ENCODE assay signal across 16 cellular contexts in genomic region chr6:145119091-145119490, GRCh38.
DNase-seq lines count a peak whose midpoint lies in the region; ATAC-seq and TF ChIP-seq lines count a peak whose summit lies in the region.
"Had no signal": no experiment of that assay in that cellular context is flagged by ENCODE, and none has a peak within 500 bp of the region (broad histone marks: within the 10 kb centered on the region; RNA-seq: fewer than 3 reads in every experiment).

No MANE protein-coding gene starts in this region.

- H3K4me3 ChIP-seq in right cardiac atrium (ENCODE audit: low read length) (no peak overlapping the region), trophoblast cell (ENCODE audit: low read depth, low read length) (no peak overlapping the region), BE2C (ENCODE audit: low read depth, low read length) (no peak overlapping the region)
- H3K4me3 ChIP-seq: BLaER1 treated with 17β-estradiol and CSF1 and Interleukin-3, amounts not matched to agents 10 nM and 100 nM had no signal

- H2BK5ac ChIP-seq in trophoblast cell (ENCODE audit: low read depth, low read length, poor library complexity), result no peak overlapping the region

- H3K27ac ChIP-seq in right cardiac atrium (ENCODE audit: low read length) (no peak overlapping the region), trophoblast cell (ENCODE audit: low read depth, low read length) (no peak overlapping the region)
- H3K27ac ChIP-seq: BLaER1 treated with 17β-estradiol and CSF1 and Interleukin-3, amounts not matched to agents 10 nM and 100 nM had no signal

- DNase-seq in DMS153 treated with DMSO at 0.1 percent for 48 hours (lab: John Stamatoyannopoulos, UW; ENCODE audit: unreplicated experiment) (peak; percentile 10), DMS153 (lab: John Stamatoyannopoulos, UW) (no peak), left ventricle myocardium superior (peak; percentile 25), right cardiac atrium (no peak), islet precursor cell (peak; percentile 61), trophoblast cell (peak; percentile 39 to 57), BE2C (no peak)
- DNase-seq: 8988T; AML-193; CD4-positive, CD25-positive, alpha-beta regulatory T cell; DMS79 treated with DMSO at 0.1 percent for 48 hours; EL; HCEC 1CT; HFFc6 had no signal

- no peaks in the 10 kb centered on the region for H3K79me2 ChIP-seq in trophoblast cell (ENCODE audit: control insufficient read depth, insufficient read depth, low read length, poor library complexity)

- no peak overlapping the region for H2AK5ac ChIP-seq in trophoblast cell (ENCODE audit: low read length)

- H3K18ac ChIP-seq in trophoblast cell (ENCODE audit: low read length), result no peak overlapping the region

- no peak overlapping the region for H4K91ac ChIP-seq in trophoblast cell (ENCODE audit: low read depth, low read length)

- no peak overlapping the region for H2BK120ac ChIP-seq in trophoblast cell (ENCODE audit: insufficient read depth, low read length, poor library complexity)

- TF ChIP-seq CTCF in BE2C (IDR thresholded peaks at IDR 0.05; ENCODE audit: low read depth, low read length), result no peak

- H3K36me3 ChIP-seq in trophoblast cell (ENCODE audit: control insufficient read depth in 1 of 2, insufficient read depth in 2 of 2, low read length in 2 of 2) (no peaks in the 10 kb centered on the region), BE2C (no peaks in the 10 kb centered on the region)
- H3K36me3 ChIP-seq: BLaER1 treated with 17β-estradiol and CSF1 and Interleukin-3, amounts not matched to agents 10 nM and 100 nM had no signal

- H3K14ac ChIP-seq in trophoblast cell (ENCODE audit: low read length), result no peak overlapping the region

- H3K27me3 ChIP-seq in right cardiac atrium (ENCODE audit: control insufficient read depth, insufficient read depth) (no peaks in the 10 kb centered on the region), trophoblast cell (ENCODE audit: insufficient read depth, low read length) (no peaks in the 10 kb centered on the region), BE2C (no peaks in the 10 kb centered on the region)
- H3K27me3 ChIP-seq: BLaER1 treated with 17β-estradiol and CSF1 and Interleukin-3, amounts not matched to agents 10 nM and 100 nM had no signal

- no peaks in the 10 kb centered on the region for H3K79me1 ChIP-seq in trophoblast cell (ENCODE audit: low read length)

- H2AFZ ChIP-seq in trophoblast cell (ENCODE audit: insufficient read depth, low read length, poor library complexity), result no peak overlapping the region

- no peaks in the 10 kb centered on the region for H3K9me3 ChIP-seq in right cardiac atrium (ENCODE audit: control insufficient read depth, low read length)
- no peaks in the 10 kb centered on the region for H3K9me3 ChIP-seq in trophoblast cell (ENCODE audit: insufficient read depth, low read depth, low read length)
- H3K9me3 ChIP-seq in BE2C, result no peaks in the 10 kb centered on the region

- WGBS in right cardiac atrium, result 56% methylated on average over 4 of the region's 4 CpGs
- WGBS in trophoblast cell (ENCODE audit: extremely low coverage, insufficient coverage, insufficient read length), result no CpG with 5 or more reads among the region's 4 CpGs

- intact Hi-C loops in left ventricle myocardium superior (cut with micrococcal nuclease), result no loop called here
- intact Hi-C loops in right cardiac atrium (cut with DNase I), result no loop called here

- H3K23ac ChIP-seq in trophoblast cell (ENCODE audit: low read length), result no peak overlapping the region

- no peak overlapping the region for H2BK12ac ChIP-seq in trophoblast cell (ENCODE audit: low read length)

- H4K12ac ChIP-seq in trophoblast cell (ENCODE audit: low read depth, low read length), result no peak overlapping the region

- no peak overlapping the region for H3K4me2 ChIP-seq in trophoblast cell (ENCODE audit: low read length)
- H3K4me2 ChIP-seq: BLaER1 treated with 17β-estradiol and CSF1 and Interleukin-3, amounts not matched to agents 10 nM and 100 nM had no signal

- peak; percentile 78 for ATAC-seq in left ventricle myocardium superior
- no peak for ATAC-seq in right cardiac atrium
- no peak for ATAC-seq in GM18867 (IDR thresholded peaks at IDR 0.05; ENCODE audit: unreplicated experiment)

- no peak overlapping the region for H4K8ac ChIP-seq in trophoblast cell (ENCODE audit: low read depth, low read length)

- no peak overlapping the region for H3K9ac ChIP-seq in trophoblast cell (ENCODE audit: low read length)
- H3K9ac ChIP-seq: BLaER1 treated with 17β-estradiol and CSF1 and Interleukin-3, amounts not matched to agents 10 nM and 100 nM had no signal

- H3K4me1 ChIP-seq in right cardiac atrium (ENCODE audit: control insufficient read depth, insufficient read depth, low read length) (no peaks in the 10 kb centered on the region), trophoblast cell (ENCODE audit: control insufficient read depth in 1 of 2, insufficient read depth in 2 of 2, low read length in 2 of 2) (no peaks in the 10 kb centered on the region), BE2C (no peaks in the 10 kb centered on the region; the same call in 1 of the 2 replicates)
- H3K4me1 ChIP-seq: BLaER1 treated with 17β-estradiol and CSF1 and Interleukin-3, amounts not matched to agents 10 nM and 100 nM had no signal

- H3K4ac ChIP-seq in trophoblast cell (ENCODE audit: low read depth, low read length), result no peak overlapping the region

Comparison
In these comparisons a context has a peak if more than half of its experiments do, and no peak if none do; other contexts are left out.
1. DNase-seq: peak in DMS153 treated with DMSO at 0.1 percent for 48 hours (single experiment), left ventricle myocardium superior (single experiment), islet precursor cell (single experiment) and trophoblast cell (2 of 2); none in DMS153 (single experiment), right cardiac atrium (0 of 3) and BE2C (single experiment).